15 cellular contexts compared by ENCODE assay signal in the genomic region with DNA sequence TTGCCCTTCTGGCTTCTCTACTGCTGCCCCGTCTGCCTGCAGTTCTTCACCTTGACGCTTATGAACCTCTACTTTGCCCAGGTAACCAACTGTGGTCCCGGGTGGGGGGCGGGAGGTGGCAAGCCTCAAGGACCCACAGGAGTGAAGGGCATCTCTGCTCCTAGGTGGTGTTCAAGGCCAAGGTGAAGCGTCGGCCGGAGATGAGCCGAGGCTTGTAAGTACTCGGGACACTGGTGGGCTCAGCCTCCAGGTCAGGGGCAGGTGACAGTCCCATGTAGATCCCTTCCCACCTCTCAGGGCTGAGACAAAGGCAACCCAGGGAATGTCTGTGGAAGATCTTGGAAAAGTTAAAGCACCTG. TPM values are rescaled to one million over a fixed set of nuclear protein-coding genes. Genes with fewer than 3 reads are reported as not detected.
DNase-seq lines count a peak whose midpoint lies in the region; ATAC-seq and TF ChIP-seq lines count a peak whose summit lies in the region.
"Had no signal": no experiment of that assay in that cellular context is flagged by ENCODE, and none has a peak within 500 bp of the region (broad histone marks: within the 10 kb centered on the region; RNA-seq: fewer than 3 reads in every experiment).

No MANE protein-coding gene starts in this region.

- CTCF ChIA-PET in activated naive CD4-positive, alpha-beta T cell treated with anti-CD3 and anti-CD28 coated beads for 36 hours (lab: Charles Lee), result interaction anchor here (1.0 kb wide), 2 partner anchors 16 to 17 kb away, joined by 3 read pairs; no protein-coding TSS in a partner anchor
- CTCF ChIA-PET in PC-3 (lab: Charles Lee), result no interaction called here

- H3K27me3 ChIP-seq in PC-3 (ENCODE audit: low read length) (peaks cover 10% of the 10 kb centered on the region), endodermal cell (ENCODE audit: control insufficient read depth, insufficient read depth, low read length, poor library complexity, severe bottlenecking) (peaks cover 25% of the 10 kb centered on the region), spleen (replicated peaks in 1 of 7) (peaks cover 0 to 20% (median 13%) of the 10 kb centered on the region in 7 donors)

- H3K9me3 Mint-ChIP-seq in activated naive CD4-positive, alpha-beta T cell treated with anti-CD3 and anti-CD28 coated beads for 36 hours, result no peaks in the 10 kb centered on the region
- H3K9me3 Mint-ChIP-seq in endodermal cell, result no peaks in the 10 kb centered on the region

- no peak overlapping the region for H3K9ac ChIP-seq in PC-3 (ENCODE audit: low read length)
- H3K9ac ChIP-seq in endodermal cell (ENCODE audit: extremely low read depth, low read length, poor library complexity, severe bottlenecking), result no peak overlapping the region

- H3K27ac ChIP-seq in PC-3 (ENCODE audit: low read length), result no peak overlapping the region
- H3K27ac ChIP-seq in endodermal cell (ENCODE audit: low read depth, low read length), result no peak overlapping the region
- no peak overlapping the region for H3K27ac ChIP-seq in spleen

- peaks cover 8% of the 10 kb centered on the region for H3K27me3 Mint-ChIP-seq in activated naive CD4-positive, alpha-beta T cell treated with anti-CD3 and anti-CD28 coated beads for 36 hours (ENCODE audit: low read depth)
- H3K27me3 Mint-ChIP-seq in endodermal cell (ENCODE audit: insufficient read depth), result peaks cover 29% of the 10 kb centered on the region

- H3K4me3 Mint-ChIP-seq in activated naive CD4-positive, alpha-beta T cell treated with anti-CD3 and anti-CD28 coated beads for 36 hours, result peak overlapping the region; percentile 71
- H3K4me3 Mint-ChIP-seq in endodermal cell, result peak overlapping the region; percentile 69

- peaks cover 4% of the 10 kb centered on the region for H3K36me3 Mint-ChIP-seq in activated naive CD4-positive, alpha-beta T cell treated with anti-CD3 and anti-CD28 coated beads for 36 hours (ENCODE audit: low read depth)
- peaks cover 12% of the 10 kb centered on the region for H3K36me3 Mint-ChIP-seq in endodermal cell (ENCODE audit: low read depth)

- TF ChIP-seq CTCF in PC-3 (conservative IDR thresholded peaks at IDR 0.05; ENCODE audit: low read depth, low read length), result no peak
- no peak for TF ChIP-seq CTCF in endodermal cell (conservative IDR thresholded peaks at IDR 0.05)
- TF ChIP-seq CTCF in spleen (IDR thresholded peaks at IDR 0.05 in 8 of 11, conservative IDR thresholded peaks at IDR 0.05 in 3 of 11), result no peak

- no peaks in the 10 kb centered on the region for H3K9me2 ChIP-seq in PC-3 (replicated peaks; ENCODE audit: low read length)

- H3K36me3 ChIP-seq in PC-3 (ENCODE audit: low read depth, low read length), result no peaks in the 10 kb centered on the region
- H3K36me3 ChIP-seq in endodermal cell (ENCODE audit: control insufficient read depth, insufficient read depth, low read length), result peaks cover 10% of the 10 kb centered on the region
- peaks cover 0 to 34% (median 0%) of the 10 kb centered on the region in 6 donors for H3K36me3 ChIP-seq in spleen
- H3K36me3 ChIP-seq: BE2C had no signal

- H3K79me2 ChIP-seq in PC-3 (ENCODE audit: low read length), result peaks cover 28% of the 10 kb centered on the region

- H3K9me3 ChIP-seq in PC-3 (ENCODE audit: low read length) (no peaks in the 10 kb centered on the region), endodermal cell (ENCODE audit: control insufficient read depth, low read length) (no peaks in the 10 kb centered on the region), spleen (no peaks in the 10 kb centered on the region)
- H3K9me3 ChIP-seq: BE2C, Peyer's patch, thoracic aorta had no signal

- no peak overlapping the region for H2AFZ ChIP-seq in PC-3 (ENCODE audit: low read length)

- peak overlapping the region; percentile 73; the same call in 1 of the 2 replicates for H3K4me3 ChIP-seq in PC-3 (ENCODE audit: low read length)
- peak overlapping the region; percentile 84 for H3K4me3 ChIP-seq in endodermal cell (ENCODE audit: low read length)
- H3K4me3 ChIP-seq in spleen, result peak overlapping the region in 1 of 8 donors; percentile 89

- ATAC-seq in PC-3 (no peak), HG03025 (IDR thresholded peaks at IDR 0.05; ENCODE audit: low FRiP score, unreplicated experiment) (no peak)
- ATAC-seq: K562 had no signal

- BruUV-seq in PC-3 (replicated peaks; lab: Mats Ljungman, UMichigan), result no TSS peak

- peak overlapping the region; percentile 90 for H3K4me2 ChIP-seq in PC-3 (ENCODE audit: low read length)

- H3K27ac Mint-ChIP-seq in activated naive CD4-positive, alpha-beta T cell treated with anti-CD3 and anti-CD28 coated beads for 36 hours, result peak overlapping the region; percentile 22
- H3K27ac Mint-ChIP-seq in endodermal cell, result no peak overlapping the region

- WGBS in endodermal cell (ENCODE audit: insufficient coverage in 1 of 2, insufficient read length in 1 of 2), 2 experiments, result 84 to 87% methylated on average over 4 to 9 of the region's 9 CpGs
- 83 to 99% (median 91%) methylated on average over 9 of the region's 9 CpGs for WGBS in spleen, 5 donors

- H4K20me1 ChIP-seq in PC-3 (ENCODE audit: low read length), result no peaks in the 10 kb centered on the region

- intact Hi-C loops in activated naive CD4-positive, alpha-beta T cell treated with anti-CD3 and anti-CD28 coated beads for 36 hours (cut with micrococcal nuclease), result no loop called here
- intact Hi-C loops in PC-3 (cut with micrococcal nuclease), result no loop called here
- intact Hi-C loops in spleen (cut with DNase I; ENCODE audit: low total_unique reads), result no loop called here

- POLR2A ChIA-PET in PC-3 (lab: Charles Lee; ENCODE audit: unreplicated experiment), result interaction anchor here (0.5 kb wide), 1 partner anchor 113 kb away, joined by 4 read pairs; no protein-coding TSS in a partner anchor

- H3K4me1 ChIP-seq in PC-3 (ENCODE audit: insufficient read depth, low read length) (peaks cover 18% of the 10 kb centered on the region), endodermal cell (ENCODE audit: control insufficient read depth, insufficient read depth, low read length) (no peaks in the 10 kb centered on the region), spleen (peaks cover 15 to 65% (median 41%) of the 10 kb centered on the region in 6 donors)
- H3K4me1 ChIP-seq: BE2C had no signal

- H3K4me1 Mint-ChIP-seq in activated naive CD4-positive, alpha-beta T cell treated with anti-CD3 and anti-CD28 coated beads for 36 hours (ENCODE audit: low read depth), result peaks cover 19% of the 10 kb centered on the region
- H3K4me1 Mint-ChIP-seq in endodermal cell, result peaks cover 6% of the 10 kb centered on the region

- DNase-seq in activated naive CD4-positive, alpha-beta T cell treated with anti-CD3 and anti-CD28 coated beads for 36 hours, result no peak
- DNase-seq in activated naive CD4-positive, alpha-beta T cell treated with anti-CD3 and anti-CD28 coated beads, Interleukin-2, amount 50 U/mL, for 16 hours, result no peak
- DNase-seq in PC-3 (no peak), endodermal cell (no peak), spleen (peak; percentile 77), foreskin melanocyte (no peak), kidney glomerular epithelial cell (lab: John Stamatoyannopoulos, UW) (no peak)
- DNase-seq: activated gamma-delta T cell, BE2C had no signal

- H3F3A ChIP-seq in PC-3 (ENCODE audit: low read length, unreplicated experiment), result no peaks in the 10 kb centered on the region

- TF ChIP-seq POLR2A in spleen (IDR thresholded peaks at IDR 0.05), result no peak

RNA-seq across cellular contexts. Expression of a gene that starts 1.1 kb away (rescaled TPM):
- 10 to 100 TPM; 26.2 to 30.5 TPM for total RNA-seq in activated naive CD4-positive, alpha-beta T cell treated with anti-CD3 and anti-CD28 coated beads for 36 hours
- total RNA-seq in PC-3 (2014; rRNA removed) (32.4 and 47.5 TPM in 2 replicates), endodermal cell (10 to 100 TPM; 57.7 to 58.4 TPM), spleen (10 to 100 TPM; 21.8 to 37.2 (median 30.2) TPM)
- polyA plus RNA-seq in endodermal cell (2013, experiment 1 of 2), result 40.8 TPM
- polyA plus RNA-seq in endodermal cell (2013, experiment 2 of 2), result 34.5 TPM
- 10 to 100 TPM; 13.7 to 22.8 (median 16.7) TPM for polyA plus RNA-seq in spleen

RNA-seq across cellular contexts. Expression of a gene that starts 2.3 kb away (rescaled TPM):
- total RNA-seq in activated naive CD4-positive, alpha-beta T cell treated with anti-CD3 and anti-CD28 coated beads for 36 hours, result 10 to 100 TPM; 12.8 to 14.3 TPM
- total RNA-seq in PC-3 (2014; rRNA removed) (360 and 368 TPM in 2 replicates), endodermal cell (10 to 100 TPM; 42.3 to 48.2 TPM), spleen (10 to 100 TPM; 27.0 to 49.3 (median 33.4) TPM)
- polyA plus RNA-seq in endodermal cell (2013, experiment 1 of 2), result 43.5 TPM
- polyA plus RNA-seq in endodermal cell (2013, experiment 2 of 2), result 42.9 TPM
- 10 to 100 TPM; 53.9 to 67.3 (median 61.4) TPM for polyA plus RNA-seq in spleen

RNA-seq across cellular contexts. Expression of a gene that starts 4.3 kb away (rescaled TPM):
- total RNA-seq in activated naive CD4-positive, alpha-beta T cell treated with anti-CD3 and anti-CD28 coated beads for 36 hours, result under 1 TPM in 1 of 2 experiments, not detected in 1; 0.41 TPM
- total RNA-seq in PC-3 (2014; rRNA removed), result 1.2 TPM in 1 of 2 replicates, not detected in the other
- not detected for total RNA-seq in endodermal cell
- not detected for polyA plus RNA-seq in endodermal cell (2013, experiment 1 of 2)
- polyA plus RNA-seq in endodermal cell (2013, experiment 2 of 2), result not detected
- under 1 TPM in 3 of 7 donors, not detected in 4; 0.35 to 0.77 (median 0.44) TPM for total RNA-seq in spleen
- under 1 TPM in 2 of 3 donors, not detected in 1; 0.06 to 0.09 TPM for polyA plus RNA-seq in spleen
- total RNA-seq: K562, Peyer's patch, thoracic aorta had no signal
- polyA plus RNA-seq: H1, K562 had no signal

RNA-seq across cellular contexts. Expression of a gene that starts 13.4 kb away (rescaled TPM):
- total RNA-seq in activated naive CD4-positive, alpha-beta T cell treated with anti-CD3 and anti-CD28 coated beads for 36 hours, result under 1 TPM in 1 of 2 experiments, not detected in 1; 0.67 TPM
- 9.2 and 11.2 TPM in 2 replicates for total RNA-seq in PC-3 (2014; rRNA removed)
- not detected for total RNA-seq in endodermal cell
- polyA plus RNA-seq in endodermal cell (2013, experiment 1 of 2), result not detected
- not detected for polyA plus RNA-seq in endodermal cell (2013, experiment 2 of 2)
- total RNA-seq in spleen, result not detected
- under 1 TPM in 2 of 3 donors, not detected in 1; 0.09 to 0.48 TPM for polyA plus RNA-seq in spleen
- total RNA-seq: dermis blood vessel endothelial cell, H1, thoracic aorta had no signal

RNA-seq across cellular contexts. Expression of a gene that starts 18.5 kb away (rescaled TPM):
- total RNA-seq in activated naive CD4-positive, alpha-beta T cell treated with anti-CD3 and anti-CD28 coated beads for 36 hours, result 10 to 100 TPM; 18.5 to 21.7 TPM
- 111 and 114 TPM in 2 replicates for total RNA-seq in PC-3 (2014; rRNA removed)
- total RNA-seq in endodermal cell, result 10 to 100 TPM; 22.8 to 34.5 TPM
- polyA plus RNA-seq in endodermal cell (2013, experiment 1 of 2), result 20.0 TPM
- polyA plus RNA-seq in endodermal cell (2013, experiment 2 of 2), result 17.8 TPM
- total RNA-seq in spleen, result 10 to 100 TPM; 30.2 to 49.3 (median 43.7) TPM
- polyA plus RNA-seq in spleen, result 10 to 100 TPM; 24.0 to 56.5 (median 34.7) TPM
